13 cellular contexts compared by ENCODE assay signal in the genomic region with DNA sequence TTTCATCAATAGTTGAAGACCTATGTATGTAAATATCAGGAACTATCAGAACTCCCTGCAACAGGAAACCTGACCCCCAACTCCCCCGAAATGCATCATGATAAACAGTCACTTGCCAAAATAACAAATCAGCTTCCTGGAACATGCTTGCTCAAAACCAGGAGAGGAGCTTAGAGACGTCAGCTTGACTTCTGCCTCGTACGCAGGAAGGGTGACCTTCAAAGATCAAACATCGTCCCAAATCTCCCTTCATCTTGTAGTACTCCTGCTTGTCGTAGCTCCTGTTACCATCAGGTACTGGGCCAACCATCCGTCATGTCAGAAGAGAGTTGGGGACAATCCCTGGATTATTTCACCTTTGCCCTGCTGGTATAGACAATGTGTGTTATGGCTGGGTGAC.
A peak's percentile ranks its signal among the peaks of the same experiment; 100 is the strongest.
DNase-seq lines count a peak whose midpoint lies in the region; TF ChIP-seq lines count a peak whose summit lies in the region.
"Had no signal": no experiment of that assay in that cellular context is flagged by ENCODE, and none has a peak within 500 bp of the region (broad histone marks: within the 10 kb centered on the region; RNA-seq: fewer than 3 reads in every experiment).

No MANE protein-coding gene starts in this region.

- no peaks in the 10 kb centered on the region for H4K20me1 ChIP-seq in fibroblast of lung (ENCODE audit: control insufficient read depth, extremely low read depth, insufficient read depth, low read length)

- H3K4me2 ChIP-seq in fibroblast of lung (ENCODE audit: extremely low read depth, insufficient read depth, low read length): no peak overlapping the region

- H3K27me3 ChIP-seq in fibroblast of lung (ENCODE audit: control insufficient read depth, insufficient read depth, low read length) (no peaks in the 10 kb centered on the region), prostate gland (replicated peaks; ENCODE audit: insufficient read depth) (no peaks in the 10 kb centered on the region)

- H3K36me3 ChIP-seq in fibroblast of lung (ENCODE audit: control insufficient read depth, insufficient read depth, low read length): no peaks in the 10 kb centered on the region
- H3K36me3 ChIP-seq in prostate gland: no peaks in the 10 kb centered on the region

- intact Hi-C loops in prostate gland (cut with DNase I): loop anchor here (5.0 kb wide), 1 partner anchor 379 kb away; no protein-coding TSS in a partner anchor

- H3K27ac ChIP-seq in fibroblast of lung (ENCODE audit: insufficient read depth, low read length) (no peak overlapping the region), prostate gland (peak overlapping the region; percentile 85 to 87)

- no peak overlapping the region for H3K9ac ChIP-seq in fibroblast of lung (ENCODE audit: insufficient read depth, low read length)

- H2AFZ ChIP-seq in fibroblast of lung (ENCODE audit: low read length): peak overlapping the region; percentile 33

- DNase-seq in NCI-H1417 (lab: John Stamatoyannopoulos, UW) (peak in 2 of 3 experiments; percentile 12 to 57), NCI-H1417 treated with DMSO at 0.1 percent for 48 hours (lab: John Stamatoyannopoulos, UW) (no peak), NCI-H69 (lab: John Stamatoyannopoulos, UW) (peak; percentile 43), fibroblast of lung (ENCODE audit: low read depth in 2 of 2) (peak in 1 of 2 donors; percentile 5), prostate gland (ENCODE audit: low spot score) (no peak), NCI-H187 (lab: John Stamatoyannopoulos, UW) (no peak), hypothalamus (lab: John Stamatoyannopoulos, UW) (no peak)
- DNase-seq in stimulated activated CD4-positive, alpha-beta T cell treated with anti-CD3 and anti-CD28 coated beads, Interleukin-1b, Interleukin-23, amount 100 ng/mL, for 48 hours: no peak
- DNase-seq: DMS 273 treated with DMSO at 0.1 percent for 48 hours; effector CD8-positive, alpha-beta T cell; NCI-H446; SIG-M5; stimulated activated naive CD4-positive, alpha-beta T cell had no signal

- H3K9me3 ChIP-seq in fibroblast of lung (ENCODE audit: control insufficient read depth, insufficient read depth, low read depth, low read length): no peaks in the 10 kb centered on the region
- H3K9me3 ChIP-seq in prostate gland: no peaks in the 10 kb centered on the region

- H3K4me1 ChIP-seq in fibroblast of lung (ENCODE audit: control insufficient read depth, extremely low read depth, insufficient read depth, low read length) (peaks cover 7% of the 10 kb centered on the region), prostate gland (replicated peaks) (peaks cover 24% of the 10 kb centered on the region)

- WGBS in prostate gland: 36% methylated on average over 7 of the region's 7 CpGs

- H3K4me3 ChIP-seq in fibroblast of lung (replicated peaks in 1 of 4; ENCODE audit: control extremely low read depth in 1 of 4, insufficient read depth in 1 of 4, low read depth in 3 of 4, low read length in 4 of 4): no peak overlapping the region
- no peak overlapping the region for H3K4me3 ChIP-seq in prostate gland

- TF ChIP-seq CTCF in fibroblast of lung (conservative IDR thresholded peaks at IDR 0.05 in 1 of 2, IDR thresholded peaks at IDR 0.05 in 1 of 2; ENCODE audit: low read depth in 1 of 2, low read length in 2 of 2): no peak
- TF ChIP-seq CTCF in prostate gland (IDR thresholded peaks at IDR 0.05): no peak

- no peaks in the 10 kb centered on the region for H3K79me2 ChIP-seq in fibroblast of lung (ENCODE audit: control insufficient read depth, insufficient read depth, low read length)

- TF ChIP-seq POLR2A in prostate gland (IDR thresholded peaks at IDR 0.05): no peak

Comparison
In these comparisons a context has a peak if more than half of its experiments do, and no peak if none do; other contexts are left out.
1. DNase-seq: peak in NCI-H1417 (2 of 3) and NCI-H69 (single experiment); none in NCI-H1417 treated with DMSO at 0.1 percent for 48 hours (single experiment), prostate gland (single experiment), stimulated activated CD4-positive, alpha-beta T cell treated with anti-CD3 and anti-CD28 coated beads, Interleukin-1b, Interleukin-23, amount 100 ng/mL, for 48 hours (single experiment), NCI-H187 (0 of 2) and hypothalamus (0 of 51).